2 cellular contexts compared by ENCODE assay signal in the genomic region with DNA sequence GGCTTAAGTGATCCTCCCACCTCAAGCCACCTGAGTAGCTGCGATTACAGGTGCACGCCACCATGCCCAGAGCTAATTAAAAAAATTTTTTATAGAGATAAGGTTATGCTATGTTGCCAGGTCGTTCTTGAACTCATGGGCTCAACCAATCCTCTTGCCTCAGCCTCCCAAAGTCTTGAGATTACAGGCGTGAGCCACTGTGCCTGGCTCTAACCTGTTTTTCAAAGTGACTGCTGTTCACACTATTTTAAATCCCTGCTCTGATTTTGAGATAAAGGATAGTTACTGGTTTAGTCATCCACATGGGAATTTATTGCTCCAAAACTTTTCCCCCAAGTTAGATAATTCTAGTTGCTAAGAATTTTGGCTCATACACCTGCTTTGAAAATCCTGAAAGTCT.
A peak's percentile ranks its signal among the peaks of the same experiment; 100 is the strongest.
TF ChIP-seq lines count a peak whose summit lies in the region.

No MANE protein-coding gene starts in this region.

TF ChIP-seq in HepG2, 621 proteins besides CTCF, POLR2A, EP300 and RAD21:
- TF ChIP-seq KLF13 (CRISPR knock-in tag; IDR thresholded peaks at IDR 0.05) (no peak), RBM22 (optimal IDR thresholded peaks at IDR 0.05; ENCODE audit: low read length) (peak; percentile 59)
TF ChIP-seq in HepG2: peak in this region for 1.

TF ChIP-seq in WTC11, 78 proteins besides CTCF, POLR2A, EP300 and RAD21:
- TF ChIP-seq, protein P1, sequence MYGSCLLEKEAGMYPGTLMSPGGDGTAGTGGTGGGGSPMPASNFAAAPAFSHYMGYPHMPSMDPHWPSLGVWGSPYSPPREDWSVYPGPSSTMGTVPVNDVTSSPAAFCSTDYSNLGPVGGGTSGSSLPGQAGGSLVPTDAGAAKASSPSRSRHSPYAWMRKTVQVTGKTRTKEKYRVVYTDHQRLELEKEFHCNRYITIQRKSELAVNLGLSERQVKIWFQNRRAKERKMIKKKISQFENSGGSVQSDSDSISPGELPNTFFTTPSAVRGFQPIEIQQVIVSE (CRISPR knock-in tag; IDR thresholded peaks at IDR 0.05; ENCODE audit: borderline replicate concordance): no peak
- no peak for TF ChIP-seq FOXP1 (CRISPR knock-in tag; IDR thresholded peaks at IDR 0.05; ENCODE audit: borderline replicate concordance)
